ENCODE assay signal across 1 cellular context in genomic region chr2:102439065-102439695, GRCh38.
A peak's percentile ranks its signal among the peaks of the same experiment; 100 is the strongest.
TF ChIP-seq lines count a peak whose summit lies in the region.

No MANE protein-coding gene starts in this region.

TF ChIP-seq in K562, 482 proteins besides CTCF, POLR2A, EP300 and RAD21 (continued from another document):
- TF ChIP-seq TRIM25 (IDR thresholded peaks at IDR 0.05; ENCODE audit: borderline replicate concordance) (no peak), ZNF175 (CRISPR knock-in tag; IDR thresholded peaks at IDR 0.05; ENCODE audit: low read depth) (peak; percentile 81; the same call in 1 of the 2 replicates), ZNF232 (CRISPR knock-in tag; IDR thresholded peaks at IDR 0.05) (no peak), ZNF639 (CRISPR knock-in tag; conservative IDR thresholded peaks at IDR 0.05 in 1 of 2, IDR thresholded peaks at IDR 0.05 in 1 of 2) (peak in 1 of 2 experiments; percentile 54; a peak in 1 of 4 replicates), POLR2H (tag; IDR thresholded peaks at IDR 0.05; ENCODE audit: low read depth) (no peak), ZNF395 (CRISPR knock-in tag; IDR thresholded peaks at IDR 0.05) (peak; percentile 63), ETV5 (CRISPR knock-in tag; IDR thresholded peaks at IDR 0.05; ENCODE audit: low read depth) (0 out of 2 replicates have a peak, but pooled peaks have one; percentile 37), TEAD4 (IDR thresholded peaks at IDR 0.05; ENCODE audit: low read length) (peak; percentile 23; the same call in 1 of the 2 replicates), TEAD4 (CRISPR knock-in tag; IDR thresholded peaks at IDR 0.05; ENCODE audit: borderline replicate concordance) (no peak), HDAC1 (IDR thresholded peaks at IDR 0.05) (no peak), C11orf30 (IDR thresholded peaks at IDR 0.05; ENCODE audit: low read depth) (peak; percentile 95), JUND (IDR thresholded peaks at IDR 0.05; ENCODE audit: borderline replicate concordance, low read depth, low read length) (no peak), JUND (tag; IDR thresholded peaks at IDR 0.05; ENCODE audit: borderline replicate concordance, low read depth, low read length) (peak; percentile 38; the same call in 1 of the 3 replicates), MAFF (IDR thresholded peaks at IDR 0.05; ENCODE audit: low read length) (peak; percentile 74), OTX1 (CRISPR knock-in tag; IDR thresholded peaks at IDR 0.05) (0 out of 2 replicates have a peak, but pooled peaks have one; percentile 66), MAFK (IDR thresholded peaks at IDR 0.05; ENCODE audit: low read length) (peak; percentile 85), ZNF589 (CRISPR knock-in tag; IDR thresholded peaks at IDR 0.05; ENCODE audit: low read depth) (peak; percentile 70; the same call in 1 of the 2 replicates), ETV1 (tag; conservative IDR thresholded peaks at IDR 0.05; ENCODE audit: low read depth) (peak; percentile 39; the same call in 1 of the 2 replicates), ZNF740 (CRISPR knock-in tag; IDR thresholded peaks at IDR 0.05) (no peak), ZNF740 (tag; IDR thresholded peaks at IDR 0.05) (no peak), DDX20 (tag; IDR thresholded peaks at IDR 0.05; ENCODE audit: low read depth) (no peak), HMBOX1 (IDR thresholded peaks at IDR 0.05) (peak; percentile 55; the same call in 1 of the 2 replicates), SNAPC5 (CRISPR knock-in tag; IDR thresholded peaks at IDR 0.05) (no peak), PPARD (CRISPR knock-in tag; IDR thresholded peaks at IDR 0.05) (no peak), GTF3C2 (IDR thresholded peaks at IDR 0.05; ENCODE audit: borderline replicate concordance, extremely low read depth, insufficient read length) (no peak), KLF6 (CRISPR knock-in tag; IDR thresholded peaks at IDR 0.05; ENCODE audit: borderline replicate concordance) (peak; percentile 23; the same call in 1 of the 2 replicates), CLOCK (CRISPR knock-in tag; IDR thresholded peaks at IDR 0.05; ENCODE audit: borderline replicate concordance) (no peak), NFXL1 (CRISPR knock-in tag; IDR thresholded peaks at IDR 0.05) (no peak), ZNF316 (IDR thresholded peaks at IDR 0.05) (peak; percentile 96), ZNF354B (CRISPR knock-in tag; IDR thresholded peaks at IDR 0.05) (no peak), THRB (CRISPR knock-in tag; conservative IDR thresholded peaks at IDR 0.05) (peak; percentile 43; the same call in 1 of the 2 replicates), EHMT2 (IDR thresholded peaks at IDR 0.05) (peak; percentile 48; the same call in 1 of the 2 replicates), TGIF2 (CRISPR knock-in tag; IDR thresholded peaks at IDR 0.05) (no peak), ZNF212 (CRISPR knock-in tag; IDR thresholded peaks at IDR 0.05) (no peak), MAFG (tag; conservative IDR thresholded peaks at IDR 0.05) (peak; percentile 94), ETV6 (IDR thresholded peaks at IDR 0.05; ENCODE audit: borderline replicate concordance in 1 of 2, low read depth in 2 of 2, low read length in 1 of 2) (peak in 1 of 2 experiments; percentile 43; a peak in 1 of 4 replicates), ETV6 (CRISPR knock-in tag; IDR thresholded peaks at IDR 0.05; ENCODE audit: borderline replicate concordance) (no peak), ELF4 (CRISPR knock-in tag; IDR thresholded peaks at IDR 0.05) (0 out of 2 replicates have a peak, but pooled peaks have one; percentile 45), FOSL1 (tag; conservative IDR thresholded peaks at IDR 0.05) (peak; percentile 50; the same call in 1 of the 2 replicates), ARID1B (IDR thresholded peaks at IDR 0.05) (peak; percentile 35; the same call in 1 of the 2 replicates), ATF4 (CRISPR knock-in tag; IDR thresholded peaks at IDR 0.05) (no peak)
TF ChIP-seq in K562: peak in this region for 24.
